In genomic region chr20:11274137-11274536, GRCh38 we compare ENCODE assay signal across 8 cellular contexts.
DNase-seq lines count a peak whose midpoint lies in the region; ATAC-seq, FAIRE-seq and TF ChIP-seq lines count a peak whose summit lies in the region.

No MANE protein-coding gene starts in this region.

- no peaks in the 10 kb centered on the region for H3K9me2 ChIP-seq in HCT116 (ENCODE audit: insufficient read depth)

- intact Hi-C loops in HCT116 (cut with micrococcal nuclease): loop anchor here (1.0 to 10.0 kb wide), 7 partner anchors 177 to 1657 kb away; partner anchors contain the start of genes MKKS and SLX4IP

- H3K4me3 ChIP-seq in HCT116 (replicated peaks in 1 of 2; ENCODE audit: low read depth in 1 of 2, low read length in 2 of 2): no peak overlapping the region

- CTCF ChIA-PET in HCT116 (lab: Charles Lee): interaction anchor here (0.9 to 1.0 kb wide), 2 partner anchors 722 to 1656 kb away, joined by 3 read pairs; no protein-coding TSS in a partner anchor

- no peaks in the 10 kb centered on the region for H3K27me3 ChIP-seq in HCT116 (ENCODE audit: insufficient read depth, low read length)

- H4K20me1 ChIP-seq in HCT116 (ENCODE audit: insufficient read depth): no peaks in the 10 kb centered on the region

- H3K9me3 ChIP-seq in HCT116 (ENCODE audit: control insufficient read depth in 1 of 2, insufficient read depth in 1 of 2, low read depth in 1 of 2, low read length in 2 of 2): no peaks in the 10 kb centered on the region

- no peak overlapping the region for H2AFZ ChIP-seq in HCT116 (ENCODE audit: low read depth, low read length, poor library complexity, severe bottlenecking)

- DNase-seq in DMS153 (lab: John Stamatoyannopoulos, UW): peak; percentile 47
- DNase-seq in HCT116 (ENCODE audit: low read depth, low spot score): peak; percentile 52
- DNase-seq in NCI-H2029 (lab: John Stamatoyannopoulos, UW): peak; percentile 63
- peak; percentile 72 for DNase-seq in globus pallidus (ENCODE audit: low spot score)
- DNase-seq in putamen (ENCODE audit: low spot score): peak; percentile 75
- DNase-seq in activated T-cell treated with anti-CD3 and anti-CD28 coated beads for 4 hours: no peak

- TF ChIP-seq CTCF in HCT116 (IDR thresholded peaks at IDR 0.05 in 2 of 3, conservative IDR thresholded peaks at IDR 0.05 in 1 of 3; ENCODE audit: borderline replicate concordance in 1 of 3, insufficient read depth in 1 of 3, low read depth in 2 of 3, low read length in 2 of 3): peak; percentile 51 to 78 (median 62); a peak in 5 of 6 replicates

- no peaks in the 10 kb centered on the region for H3K36me3 ChIP-seq in HCT116 (ENCODE audit: control insufficient read depth in 1 of 2, insufficient read depth in 2 of 2, low read length in 2 of 2)

- RAD21 ChIA-PET in HCT116 (lab: Charles Lee; ENCODE audit: low non-redundant PET in 1 of 2, low total read pairs in 2 of 2, uncharacterized antibody in 2 of 2, unreplicated experiment in 2 of 2): interaction anchor here in 1 of 2 experiments (0.8 kb wide), 1 partner anchor 600 kb away, joined by 3 read pairs; the partner anchor contains the start of gene JAG1

- POLR2A ChIA-PET in HCT116 (lab: Charles Lee): interaction anchor here (0.8 kb wide), 1 partner anchor 600 kb away, joined by 3 read pairs; the partner anchor contains the start of gene JAG1

- no peak overlapping the region for H3K4me2 ChIP-seq in HCT116 (ENCODE audit: low read length)

- no peaks in the 10 kb centered on the region for H3K79me2 ChIP-seq in HCT116 (ENCODE audit: insufficient read depth, low read length)

- no peak overlapping the region for H3K9ac ChIP-seq in HCT116 (ENCODE audit: low read length)

- TF ChIP-seq POLR2A in HCT116 (IDR thresholded peaks at IDR 0.05; ENCODE audit: borderline replicate concordance, extremely low read depth, insufficient read depth, insufficient read length): no peak

- FAIRE-seq in TTC549 (lab: Jason Lieb, UNC): peak; percentile 99

- BruUV-seq in HCT116 (replicated peaks; lab: Mats Ljungman, UMichigan): no TSS peak

- ATAC-seq in HCT116 (peak; percentile 94), HG03159 (IDR thresholded peaks at IDR 0.05; ENCODE audit: unreplicated experiment) (no peak)

- H3K27ac ChIP-seq in HCT116 (ENCODE audit: low read depth, low read length): no peak overlapping the region

- TF ChIP-seq RAD21 in HCT116 (IDR thresholded peaks at IDR 0.05; ENCODE audit: low read depth): peak; percentile 93

- H3K4me1 ChIP-seq in HCT116 (ENCODE audit: control insufficient read depth in 1 of 2, insufficient read depth in 2 of 2, low read length in 2 of 2): peaks cover 11 to 19% of the 10 kb centered on the region in 2 experiments; a peak in 2 of 4 replicates

TF ChIP-seq in HCT116, 20 proteins besides CTCF, POLR2A, EP300 and RAD21:
- TF ChIP-seq JUND (IDR thresholded peaks at IDR 0.05): no peak
